ENCODE assay signal across 24 cellular contexts in genomic region chr10:93591065-93591808, GRCh38. TPM values are rescaled to one million over a fixed set of nuclear protein-coding genes. Genes with fewer than 3 reads are reported as not detected.
DNase-seq lines count a peak whose midpoint lies in the region; ATAC-seq and TF ChIP-seq lines count a peak whose summit lies in the region.
"Had no signal": no experiment of that assay in that cellular context is flagged by ENCODE, and none has a peak within 500 bp of the region (broad histone marks: within the 10 kb centered on the region; RNA-seq: fewer than 3 reads in every experiment).

No MANE protein-coding gene starts in this region.

- ATAC-seq in HG02588 (IDR thresholded peaks at IDR 0.05; ENCODE audit: unreplicated experiment) (no peak), HG03565 (IDR thresholded peaks at IDR 0.05; ENCODE audit: unreplicated experiment) (no peak), HG02981 (IDR thresholded peaks at IDR 0.05; ENCODE audit: unreplicated experiment) (no peak)
- ATAC-seq: activated CD8-positive, alpha-beta T cell treated with anti-CD3 and anti-CD28 coated beads, Interleukin-2, amount 10 ng/mL, durations not matched to agents 7 days and 5 days had no signal

- TF ChIP-seq RAD21 in liver (IDR thresholded peaks at IDR 0.05): no peak

- peaks cover 0 to 18% (median 6%) of the 10 kb centered on the region in 4 donors for H3K4me1 ChIP-seq in liver (ENCODE audit: control insufficient read depth in 4 of 4, insufficient read depth in 4 of 4, low read length in 3 of 4)
- H3K4me1 ChIP-seq: HAP-1, suprapubic skin had no signal

- DNase-seq in NB4 (ENCODE audit: low read depth): peak; percentile 58
- DNase-seq in coronary artery (ENCODE audit: low spot score): peak; percentile 59
- DNase-seq in SW480 (ENCODE audit: low spot score): no peak
- DNase-seq: activated CD8-positive, alpha-beta T cell treated with anti-CD3 and anti-CD28 coated beads, Interleukin-2, amount 10 ng/mL, durations not matched to agents 7 days and 5 days; activated naive CD4-positive, alpha-beta T cell treated with anti-CD3 and anti-CD28 coated beads, Interleukin-2, amount 50 U/mL, for 16 hours; activated T-cell treated with anti-CD3 and anti-CD28 coated beads, Interleukin-2, amount 50 U/mL, for 24 hours; C1 segment of cervical spinal cord; GF-D8; heart right ventricle; mesendoderm; NCI-H2029 treated with DMSO at 0.1 percent for 48 hours; NCI-H510A; SHP77; stimulated activated CD8-positive, alpha-beta memory T cell treated with anti-CD3 and anti-CD28 coated beads, Interleukin-4, amount 100 ng/mL, for 48 hours; T-helper 2 cell had no signal

- TF ChIP-seq CTCF in C4-2B (conservative IDR thresholded peaks at IDR 0.05) (no peak), NB4 (IDR thresholded peaks at IDR 0.05; ENCODE audit: low read depth, low read length) (no peak), coronary artery (IDR thresholded peaks at IDR 0.05) (no peak), liver (IDR thresholded peaks at IDR 0.05; ENCODE audit: low read depth, low read length, missing input control) (no peak)

- no peak for TF ChIP-seq POLR2A in NB4 (IDR thresholded peaks at IDR 0.05; ENCODE audit: extremely low read depth, insufficient read length)

- no peak overlapping the region for H3K9ac ChIP-seq in liver (ENCODE audit: low read depth in 1 of 2, low read length in 2 of 2)

- H3K27ac ChIP-seq in C4-2B: peak overlapping the region; percentile 17
- H3K27ac ChIP-seq in coronary artery: no peak overlapping the region
- peak overlapping the region in 1 of 2 donors; percentile 8 for H3K27ac ChIP-seq in liver (ENCODE audit: low read depth in 1 of 2, low read length in 2 of 2)
- H3K27ac ChIP-seq: heart right ventricle, suprapubic skin had no signal

- H3K9me3 ChIP-seq in liver (ENCODE audit: control insufficient read depth in 4 of 4, low read length in 3 of 4): no peaks in the 10 kb centered on the region
- H3K9me3 ChIP-seq: HAP-1, heart right ventricle, suprapubic skin had no signal

- H3K27me3 ChIP-seq in liver (ENCODE audit: control insufficient read depth in 4 of 4, insufficient read depth in 4 of 4, low read length in 3 of 4): no peaks in the 10 kb centered on the region
- H3K27me3 ChIP-seq: heart right ventricle, suprapubic skin had no signal

- peaks cover 1 to 41% (median 24%) of the 10 kb centered on the region in 4 donors for H3K36me3 ChIP-seq in liver (ENCODE audit: control insufficient read depth in 4 of 4, insufficient read depth in 3 of 4, low read depth in 1 of 4, low read length in 3 of 4)
- H3K36me3 ChIP-seq: HAP-1, heart right ventricle, suprapubic skin had no signal

- 49% methylated on average over 8 of the region's 8 CpGs for WGBS in liver

- H3K4me3 ChIP-seq in NB4 (ENCODE audit: low read depth, low read length) (no peak overlapping the region), coronary artery (no peak overlapping the region), liver (ENCODE audit: low read depth in 1 of 3, low read length in 3 of 3) (no peak overlapping the region)
- H3K4me3 ChIP-seq: HAP-1, heart right ventricle, suprapubic skin had no signal

TF ChIP-seq in liver, 16 proteins besides CTCF, POLR2A, EP300 and RAD21:
- TF ChIP-seq REST (IDR thresholded peaks at IDR 0.05) (no peak), ZBTB33 (IDR thresholded peaks at IDR 0.05) (no peak), MAX (IDR thresholded peaks at IDR 0.05) (peak; percentile 61), RXRA (IDR thresholded peaks at IDR 0.05) (peak in 1 of 2 donors; percentile 29), NR2F2 (IDR thresholded peaks at IDR 0.05) (peak; percentile 55), YY1 (IDR thresholded peaks at IDR 0.05) (no peak), EGR1 (IDR thresholded peaks at IDR 0.05; ENCODE audit: low read depth in 2 of 2) (no peak), SP1 (IDR thresholded peaks at IDR 0.05) (peak; percentile 23), HNF4G (IDR thresholded peaks at IDR 0.05) (no peak), GABPA (IDR thresholded peaks at IDR 0.05 in 1 of 2, conservative IDR thresholded peaks at IDR 0.05 in 1 of 2) (no peak), FOXA1 (IDR thresholded peaks at IDR 0.05) (no peak), TAF1 (conservative IDR thresholded peaks at IDR 0.05) (no peak), ATF3 (IDR thresholded peaks at IDR 0.05) (no peak), HNF4A (conservative IDR thresholded peaks at IDR 0.05) (no peak)

RNA-seq across cellular contexts. Expression of gene RBP4, which starts 9.8 kb away (rescaled TPM):
- total RNA-seq in liver: 1,000 to 10,000 TPM; 1,174 to 2,873 TPM
- polyA plus RNA-seq in liver: over 10,000 TPM in 1 of 2 donors, 1,000 to 10,000 TPM in 1; 5,034 to 10,329 TPM
- total RNA-seq: activated CD8-positive, alpha-beta T cell treated with anti-CD3 and anti-CD28 coated beads, Interleukin-2, amount 10 ng/mL, durations not matched to agents 7 days and 5 days had no signal

RNA-seq across cellular contexts. Expression of gene PDE6C, which starts 21.1 kb away (rescaled TPM):
- not detected for total RNA-seq in liver
- polyA plus RNA-seq in liver: not detected
- total RNA-seq: activated CD8-positive, alpha-beta T cell treated with anti-CD3 and anti-CD28 coated beads, Interleukin-2, amount 10 ng/mL, durations not matched to agents 7 days and 5 days; astrocyte; heart right ventricle; progenitor cell of endocrine pancreas; suprapubic skin had no signal
- polyA plus RNA-seq: heart right ventricle had no signal

RNA-seq across cellular contexts. Expression of gene FFAR4, which starts 24.8 kb away (rescaled TPM):
- under 1 TPM; 0.14 to 0.17 TPM for total RNA-seq in liver
- polyA plus RNA-seq in liver: under 1 TPM; 0.21 to 0.28 TPM
- total RNA-seq: activated CD8-positive, alpha-beta T cell treated with anti-CD3 and anti-CD28 coated beads, Interleukin-2, amount 10 ng/mL, durations not matched to agents 7 days and 5 days; astrocyte had no signal
